ENCODE assay signal across 25 cellular contexts in the genomic region with DNA sequence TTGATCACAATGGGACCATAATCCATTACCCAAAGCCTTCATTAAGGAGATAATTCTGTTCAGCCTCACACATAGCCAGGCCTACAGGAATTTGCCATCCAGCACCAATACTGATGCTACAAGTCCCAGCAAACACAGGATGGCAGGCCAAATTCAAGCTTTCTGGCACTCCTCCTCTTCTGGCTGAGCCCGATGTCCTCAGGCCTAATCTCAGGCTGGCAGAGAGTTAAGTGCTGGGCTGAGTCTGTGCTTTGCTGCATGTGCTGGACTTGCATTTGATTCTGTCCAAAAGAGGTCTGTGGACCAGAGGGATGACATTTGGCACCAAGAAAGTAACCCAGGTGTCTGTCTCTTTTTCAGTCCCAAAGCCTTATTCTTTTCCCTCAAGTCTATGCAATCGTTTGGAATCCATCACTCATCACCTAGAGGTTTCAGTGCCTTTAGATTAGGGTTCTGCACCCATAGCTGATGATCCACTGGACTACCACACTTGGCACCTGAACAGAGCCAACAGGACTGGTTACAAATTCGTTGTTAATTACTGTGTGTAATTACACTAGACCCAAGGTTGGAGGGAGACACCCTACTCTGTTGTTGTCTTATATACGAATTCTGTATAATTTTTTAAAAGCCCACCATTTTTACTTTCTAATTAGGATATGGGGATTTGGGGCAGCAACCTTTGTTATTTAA.
"Had no signal": no experiment of that assay in that cellular context is flagged by ENCODE, and none has a peak within 500 bp of the region (broad histone marks: within the 10 kb centered on the region; RNA-seq: fewer than 3 reads in every experiment).

No MANE protein-coding gene starts in this region.

- H3K27ac ChIP-seq: adrenal gland, Peyer's patch, RWPE1 had no signal

- H3K27me3 Mint-ChIP-seq: activated naive CD8-positive, alpha-beta T cell treated with anti-CD3 and anti-CD28 coated beads, Interleukin-2, amount 10 ng/mL, durations not matched to agents 7 days and 5 days had no signal

- H3K36me3 Mint-ChIP-seq: activated naive CD8-positive, alpha-beta T cell treated with anti-CD3 and anti-CD28 coated beads, Interleukin-2, amount 10 ng/mL, durations not matched to agents 7 days and 5 days had no signal

- H3K27me3 ChIP-seq: adrenal gland, Peyer's patch had no signal

- H3K9me3 ChIP-seq: adrenal gland, Peyer's patch had no signal

- H3K9me3 Mint-ChIP-seq: activated naive CD8-positive, alpha-beta T cell treated with anti-CD3 and anti-CD28 coated beads, Interleukin-2, amount 10 ng/mL, durations not matched to agents 7 days and 5 days; T-helper 1 cell treated with Interleukin-12 subunit alpha and Interleukin-12 subunit beta and Interleukin-4 antibody, amounts not matched to agents 30 μg/mL and 1 μg/mL, for 36 hours had no signal

- ATAC-seq: activated CD4-positive, CD25-positive, alpha-beta regulatory T cell treated with anti-CD3 and anti-CD28 coated beads, Interleukin-2, amount 50 U/mL, for 24 hours; activated CD8-positive, alpha-beta T cell treated with anti-CD3 and anti-CD28 coated beads, Interleukin-2, amount 10 ng/mL, durations not matched to agents 7 days and 5 days had no signal

- H3K36me3 ChIP-seq: adrenal gland, Peyer's patch had no signal

- H3K27ac Mint-ChIP-seq: activated CD8-positive, alpha-beta T cell treated with anti-CD3 and anti-CD28 coated beads, Interleukin-2, amount 10 ng/mL, durations not matched to agents 7 days and 5 days; activated naive CD8-positive, alpha-beta T cell treated with anti-CD3 and anti-CD28 coated beads, Interleukin-2, amount 10 ng/mL, durations not matched to agents 7 days and 5 days; T-helper 1 cell treated with Interleukin-12 subunit alpha and Interleukin-12 subunit beta and Interleukin-4 antibody, amounts not matched to agents 30 μg/mL and 1 μg/mL, for 36 hours had no signal

- H3K4me1 ChIP-seq: adrenal gland, Peyer's patch had no signal

- DNase-seq: activated CD4-positive, alpha-beta T cell treated with anti-CD3 and anti-CD28 coated beads for 48 hours; activated CD4-positive, alpha-beta T cell treated with anti-CD3 and anti-CD28 coated beads, Interleukin-2, amount 50 U/mL, for 4 hours; activated CD8-positive, alpha-beta memory T cell treated with anti-CD3 and anti-CD28 coated beads, Interleukin-2, amount 50 U/mL, for 48 hours; activated CD8-positive, alpha-beta T cell treated with anti-CD3 and anti-CD28 coated beads, Interleukin-2, amount 10 ng/mL, durations not matched to agents 7 days and 5 days; activated naive CD4-positive, alpha-beta T cell treated with anti-CD3 and anti-CD28 coated beads, Interleukin-2, amount 50 U/mL, for 16 hours; activated naive CD8-positive, alpha-beta T cell treated with anti-CD3 and anti-CD28 coated beads, Interleukin-2, amount 10 ng/mL, durations not matched to agents 7 days and 5 days; activated T-cell treated with anti-CD3 and anti-CD28 coated beads, Interleukin-2, amount 50 U/mL, for 1 hour; adrenal gland; anterior cingulate cortex; IMR-90; Kasumi-1; KBM-7; NCI-H1092; NCI-H1417; NCI-H1930; NCI-H2107; NCI-H510A treated with DMSO at 0.1 percent for 48 hours; NCI-H69; NK-92 treated with Interleukin-12 subunit alpha and Interleukin-12 subunit beta, amount 100 ng/mL, for 24 hours; OCI-M1; Peyer's patch; SHP77 treated with DMSO at 0.1 percent for 48 hours had no signal

- H3K4me3 Mint-ChIP-seq: activated CD8-positive, alpha-beta T cell treated with anti-CD3 and anti-CD28 coated beads, Interleukin-2, amount 10 ng/mL, durations not matched to agents 7 days and 5 days; activated naive CD8-positive, alpha-beta T cell treated with anti-CD3 and anti-CD28 coated beads, Interleukin-2, amount 10 ng/mL, durations not matched to agents 7 days and 5 days; T-helper 1 cell treated with Interleukin-12 subunit alpha and Interleukin-12 subunit beta and Interleukin-4 antibody, amounts not matched to agents 30 μg/mL and 1 μg/mL, for 36 hours had no signal

- H3K4me1 Mint-ChIP-seq: activated naive CD8-positive, alpha-beta T cell treated with anti-CD3 and anti-CD28 coated beads, Interleukin-2, amount 10 ng/mL, durations not matched to agents 7 days and 5 days had no signal

- H3K4me3 ChIP-seq: adrenal gland, Peyer's patch had no signal
